ENCODE assay signal across 8 cellular contexts in the genomic region with DNA sequence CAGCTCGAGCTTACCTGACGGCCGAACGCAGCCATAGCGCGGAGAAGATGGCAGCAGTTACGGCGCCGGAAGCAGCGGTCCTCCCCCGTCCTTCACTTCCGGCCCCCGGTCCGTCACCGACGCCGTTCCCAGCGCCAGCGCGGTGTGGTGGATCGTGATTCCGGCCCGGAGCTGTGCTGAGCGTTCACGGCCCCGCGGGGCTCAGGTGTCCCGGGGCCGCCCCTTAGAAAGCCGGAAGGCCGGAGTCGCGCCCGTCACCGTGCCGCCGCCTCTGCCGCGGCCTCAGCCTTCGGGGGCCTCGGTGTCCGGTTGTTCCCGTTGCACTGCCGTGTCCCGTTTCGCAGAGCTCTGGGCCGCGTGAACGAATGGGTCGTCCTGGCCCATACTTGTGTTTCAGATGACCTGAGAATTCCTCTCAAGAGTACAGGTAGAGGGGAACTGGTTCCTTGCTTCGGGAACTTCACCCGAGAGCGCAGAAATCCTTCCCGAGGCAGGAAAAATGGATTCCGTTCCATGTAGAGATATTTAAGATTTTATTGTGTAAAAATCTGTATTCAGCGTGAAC. TPM values are rescaled to one million over a fixed set of nuclear protein-coding genes. Genes with fewer than 3 reads are reported as not detected.
DNase-seq lines count a peak whose midpoint lies in the region; ATAC-seq, FAIRE-seq and TF ChIP-seq lines count a peak whose summit lies in the region.

A gene with protein sequence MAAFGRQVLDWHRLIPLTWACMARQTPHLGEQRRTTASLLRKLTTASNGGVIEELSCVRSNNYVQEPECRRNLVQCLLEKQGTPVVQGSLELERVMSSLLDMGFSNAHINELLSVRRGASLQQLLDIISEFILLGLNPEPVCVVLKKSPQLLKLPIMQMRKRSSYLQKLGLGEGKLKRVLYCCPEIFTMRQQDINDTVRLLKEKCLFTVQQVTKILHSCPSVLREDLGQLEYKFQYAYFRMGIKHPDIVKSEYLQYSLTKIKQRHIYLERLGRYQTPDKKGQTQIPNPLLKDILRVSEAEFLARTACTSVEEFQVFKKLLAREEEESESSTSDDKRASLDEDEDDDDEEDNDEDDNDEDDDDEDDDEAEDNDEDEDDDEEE (minus strand): TSS at position 49 of the 565 bp plus-strand sequence. CDS start 14 bp downstream, at position 35.

- H3K4me1 ChIP-seq in BLaER1 (peaks cover 46% of the 10 kb centered on the region), HepG2 (ENCODE audit: insufficient read depth, low read length) (peaks cover 35% of the 10 kb centered on the region)

- FAIRE-seq in GM19239 (lab: Jason Lieb, UNC) (peak; percentile 89), HepG2 (lab: Jason Lieb, UNC) (peak; percentile 63)

- H4K20me1 ChIP-seq in BLaER1 (peaks cover 23% of the 10 kb centered on the region), HepG2 (ENCODE audit: insufficient read depth, low read length) (no peaks in the 10 kb centered on the region)

- ATAC-seq in HG03457 (IDR thresholded peaks at IDR 0.05; ENCODE audit: unreplicated experiment), result peak; percentile 78
- ATAC-seq in HepG2, result peak; percentile 99

- H3K4me3 ChIP-seq in BLaER1, result peak within 1 kb of the TSS; percentile 85
- H3K4me3 ChIP-seq in HepG2 (replicated peaks in 1 of 3; ENCODE audit: insufficient read depth in 1 of 3, low read depth in 2 of 3, low read length in 3 of 3), result peak within 1 kb of the TSS; percentile 75 to 96 (median 96)

- intact Hi-C loops in HepG2 (cut with micrococcal nuclease; ENCODE audit: unreplicated experiment), result loop anchor here (2.0 kb wide), 1 partner anchor 46 kb away; a partner anchor contains a TSS

- H3K36me3 ChIP-seq in BLaER1, result peaks cover 49% of the 10 kb centered on the region
- peaks cover 8 to 23% of the 10 kb centered on the region in 2 experiments for H3K36me3 ChIP-seq in HepG2 (replicated peaks in 1 of 2; ENCODE audit: control insufficient read depth in 1 of 2, insufficient read depth in 2 of 2, low read length in 2 of 2)

- H3K9me3 ChIP-seq in BLaER1 (no peaks in the 10 kb centered on the region), HepG2 (ENCODE audit: low read length) (no peaks in the 10 kb centered on the region)

- H3K27ac ChIP-seq in BLaER1, result peak within 1 kb of the TSS; percentile 91
- peak within 1 kb of the TSS; percentile 90 for H3K27ac ChIP-seq in HepG2 (ENCODE audit: extremely low read length, insufficient read depth, low read length)

- CTCF ChIA-PET in HepG2 (lab: Yijun Ruan, JAX; ENCODE audit: low intra/inter-chr PET ratio, low total read pairs), result no interaction called here

- TF ChIP-seq RAD21 in HepG2 (CRISPR knock-in tag; IDR thresholded peaks at IDR 0.05), result peak; percentile 92

- BruUV-seq in HepG2 (replicated peaks; lab: Mats Ljungman, UMichigan), result TSS peak; percentile 96

- peak within 1 kb of the TSS; percentile 83 for H2AFZ ChIP-seq in HepG2 (ENCODE audit: low read length)

- H3K4me2 ChIP-seq in BLaER1 (peak within 1 kb of the TSS; percentile 97), HepG2 (ENCODE audit: low read depth, low read length) (peak within 1 kb of the TSS; percentile 90)

- in situ Hi-C loops in HepG2 (cut with HindIII; ENCODE audit: extremely low pct_ligation_motif_present, low pct_unique_long_range_greater_than_20kb), result no loop called here

- TF ChIP-seq EP300 in HepG2 (IDR thresholded peaks at IDR 0.05; ENCODE audit: low read depth in 2 of 2, low read length in 2 of 2) (peak; percentile 77 to 81; a peak in 3 of 4 replicates), HepG2 (CRISPR knock-in tag; IDR thresholded peaks at IDR 0.05; ENCODE audit: borderline replicate concordance) (peak; percentile 81)

- DNase-seq in GM19239 (ENCODE audit: insufficient read length, low spot score), result peak; percentile 79
- DNase-seq in NCI-H524 treated with DMSO at 0.1 percent for 48 hours (lab: John Stamatoyannopoulos, UW), result peak; percentile 13
- peak; percentile 88 to 92 for DNase-seq in activated CD4-positive, alpha-beta T cell treated with anti-CD3 and anti-CD28 coated beads, Interleukin-2, amount 50 U/mL, for 48 hours
- peak; percentile 81 for DNase-seq in dermis blood vessel endothelial cell
- DNase-seq in HepG2 (ENCODE audit: low spot score), result peak; percentile 86
- peak; percentile 89 for DNase-seq in stimulated activated CD4-positive, alpha-beta T cell treated with anti-CD3 and anti-CD28 coated beads, Interleukin-4, amount 100 ng/mL, for 1 hour

- no peaks in the 10 kb centered on the region for H3K27me3 ChIP-seq in BLaER1
- no peaks in the 10 kb centered on the region; a peak in 1 of 5 replicates for H3K27me3 ChIP-seq in HepG2 (ENCODE audit: control insufficient read depth in 1 of 2, insufficient read depth in 2 of 2, low read length in 2 of 2)

- TF ChIP-seq CTCF in HepG2 (CRISPR knock-in tag; IDR thresholded peaks at IDR 0.05), result peak; percentile 55

- H3K9ac ChIP-seq in BLaER1 (peak within 1 kb of the TSS; percentile 89), HepG2 (ENCODE audit: insufficient read depth, low read depth, low read length) (peak within 1 kb of the TSS; percentile 96)

- H3K79me2 ChIP-seq in HepG2 (ENCODE audit: insufficient read depth, low read length), result peaks cover 48% of the 10 kb centered on the region

- peak; percentile 91 to 96 for TF ChIP-seq POLR2A in HepG2 (IDR thresholded peaks at IDR 0.05; ENCODE audit: insufficient read depth in 1 of 2, low read depth in 2 of 2, low read length in 2 of 2)

- POLR2A ChIA-PET in HepG2 (lab: Yijun Ruan, JAX), result interaction anchor here (1.0 to 4.5 kb wide), 10 partner anchors 9 to 245 kb away, joined by 3 to 37 read pairs (median 5); a partner anchor contains a TSS

- WGBS in HepG2 (ENCODE audit: low lambda C conversion rate), result 2% methylated on average over 35 of the region's 56 CpGs

TF ChIP-seq in HepG2, 621 proteins besides CTCF, POLR2A, EP300 and RAD21 (continues in another document):
- TF ChIP-seq, protein P1, sequence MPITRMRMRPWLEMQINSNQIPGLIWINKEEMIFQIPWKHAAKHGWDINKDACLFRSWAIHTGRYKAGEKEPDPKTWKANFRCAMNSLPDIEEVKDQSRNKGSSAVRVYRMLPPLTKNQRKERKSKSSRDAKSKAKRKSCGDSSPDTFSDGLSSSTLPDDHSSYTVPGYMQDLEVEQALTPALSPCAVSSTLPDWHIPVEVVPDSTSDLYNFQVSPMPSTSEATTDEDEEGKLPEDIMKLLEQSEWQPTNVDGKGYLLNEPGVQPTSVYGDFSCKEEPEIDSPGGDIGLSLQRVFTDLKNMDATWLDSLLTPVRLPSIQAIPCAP (CRISPR knock-in tag; IDR thresholded peaks at IDR 0.05; ENCODE audit: low read depth), result 0 out of 2 replicates have a peak, but pooled peaks have one; percentile 72
- TF ChIP-seq ZNF792 (CRISPR knock-in tag; IDR thresholded peaks at IDR 0.05), result peak; percentile 98
- no peak for TF ChIP-seq PCBP2 (optimal IDR thresholded peaks at IDR 0.05; ENCODE audit: low read depth, low read length, poor library complexity, severe bottlenecking)
- peak; percentile 56; the same call in 1 of the 2 replicates for TF ChIP-seq FOSL1 (CRISPR knock-in tag; IDR thresholded peaks at IDR 0.05; ENCODE audit: borderline replicate concordance)
- peak; percentile 69; the same call in 1 of the 2 replicates for TF ChIP-seq ZNF24 (IDR thresholded peaks at IDR 0.05)
- no peak for TF ChIP-seq AGO2 (optimal IDR thresholded peaks at IDR 0.05; ENCODE audit: low read depth, low read length)
- TF ChIP-seq, protein P2, sequence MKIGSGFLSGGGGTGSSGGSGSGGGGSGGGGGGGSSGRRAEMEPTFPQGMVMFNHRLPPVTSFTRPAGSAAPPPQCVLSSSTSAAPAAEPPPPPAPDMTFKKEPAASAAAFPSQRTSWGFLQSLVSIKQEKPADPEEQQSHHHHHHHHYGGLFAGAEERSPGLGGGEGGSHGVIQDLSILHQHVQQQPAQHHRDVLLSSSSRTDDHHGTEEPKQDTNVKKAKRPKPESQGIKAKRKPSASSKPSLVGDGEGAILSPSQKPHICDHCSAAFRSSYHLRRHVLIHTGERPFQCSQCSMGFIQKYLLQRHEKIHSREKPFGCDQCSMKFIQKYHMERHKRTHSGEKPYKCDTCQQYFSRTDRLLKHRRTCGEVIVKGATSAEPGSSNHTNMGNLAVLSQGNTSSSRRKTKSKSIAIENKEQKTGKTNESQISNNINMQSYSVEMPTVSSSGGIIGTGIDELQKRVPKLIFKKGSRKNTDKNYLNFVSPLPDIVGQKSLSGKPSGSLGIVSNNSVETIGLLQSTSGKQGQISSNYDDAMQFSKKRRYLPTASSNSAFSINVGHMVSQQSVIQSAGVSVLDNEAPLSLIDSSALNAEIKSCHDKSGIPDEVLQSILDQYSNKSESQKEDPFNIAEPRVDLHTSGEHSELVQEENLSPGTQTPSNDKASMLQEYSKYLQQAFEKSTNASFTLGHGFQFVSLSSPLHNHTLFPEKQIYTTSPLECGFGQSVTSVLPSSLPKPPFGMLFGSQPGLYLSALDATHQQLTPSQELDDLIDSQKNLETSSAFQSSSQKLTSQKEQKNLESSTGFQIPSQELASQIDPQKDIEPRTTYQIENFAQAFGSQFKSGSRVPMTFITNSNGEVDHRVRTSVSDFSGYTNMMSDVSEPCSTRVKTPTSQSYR (CRISPR knock-in tag; IDR thresholded peaks at IDR 0.05; ENCODE audit: borderline replicate concordance), result peak; percentile 83; the same call in 1 of the 2 replicates

RNA-seq across cellular contexts. Expression of the gene that starts here (rescaled TPM):
- total RNA-seq in dermis blood vessel endothelial cell (37.6 and 43.2 TPM in 2 replicates), HepG2 (2016; rRNA removed; fragmentation: Illumina TruSeq; extraction: Trizol) (59.8 and 61.5 TPM in 2 replicates)
- 20.2 and 20.4 TPM in 2 replicates for total RNA-seq in HepG2 (2016; cell fraction: cytosol; rRNA removed; fragmentation: Illumina TruSeq; extraction: Trizol; ENCODE audit: low read depth)
- 57.2 and 63.4 TPM in 2 replicates for total RNA-seq in HepG2 (2016; cell fraction: insoluble cytoplasmic fraction; rRNA removed; fragmentation: Illumina TruSeq; extraction: Trizol)
- 27.2 and 28.3 TPM in 2 replicates for total RNA-seq in HepG2 (2016; cell fraction: membrane; rRNA removed; fragmentation: Illumina TruSeq; extraction: Trizol)
- total RNA-seq in HepG2 (2016; cell fraction: nucleus; rRNA removed; fragmentation: Illumina TruSeq; extraction: Trizol), result 47.3 and 61.7 TPM in 2 replicates
- polyA plus RNA-seq in HepG2 (2011; rRNA removed), result 37.1 and 50.5 TPM in 2 replicates
- 29.8 and 33.1 TPM in 2 replicates for polyA plus RNA-seq in HepG2 (2011; cell fraction: cytosol; rRNA removed)
- polyA plus RNA-seq in HepG2 (2011; cell fraction: nucleus; rRNA removed), result 71.5 and 77.4 TPM in 2 replicates
- polyA plus RNA-seq in HepG2 (2012), result 27.8 and 38.2 TPM in 2 replicates
- polyA plus RNA-seq in HepG2 (2016; cell fraction: cytosol; fragmentation: Illumina TruSeq; extraction: Trizol; ENCODE audit: low read depth), result 18.2 and 22.9 TPM in 2 replicates
- polyA plus RNA-seq in HepG2 (2016; cell fraction: insoluble cytoplasmic fraction; fragmentation: Illumina TruSeq; extraction: Trizol; ENCODE audit: low read depth), result 67.1 and 69.1 TPM in 2 replicates
- polyA plus RNA-seq in HepG2 (2016; cell fraction: membrane; fragmentation: Illumina TruSeq; extraction: Trizol; ENCODE audit: low read depth), result 20.0 and 22.3 TPM in 2 replicates
- polyA plus RNA-seq in HepG2 (2016; cell fraction: nucleus; fragmentation: Illumina TruSeq; extraction: Trizol; ENCODE audit: insufficient read depth, low read depth), result 82.3 and 82.6 TPM in 2 replicates
- polyA minus RNA-seq in HepG2 (2011; rRNA and poly(A)+ RNA removed; ENCODE audit: low replicate concordance), result 31.6 and 46.9 TPM in 2 replicates
- 15.7 and 20.7 TPM in 2 replicates for polyA minus RNA-seq in HepG2 (2011; cell fraction: cytosol; rRNA and poly(A)+ RNA removed)
- 76.1 and 79.6 TPM in 2 replicates for polyA minus RNA-seq in HepG2 (2011; cell fraction: nucleus; rRNA and poly(A)+ RNA removed)

Comparison
In these comparisons a context has a peak if more than half of its experiments do, and no peak if none do; other contexts are left out.
1. Peak in every context shown above with its lines: DNase-seq, ATAC-seq, H3K4me3 ChIP-seq and H3K27ac ChIP-seq.
2. DNase-seq: peak in every context shown above with its lines; median percentile 90 in activated CD4-positive, alpha-beta T cell treated with anti-CD3 and anti-CD28 coated beads, Interleukin-2, amount 50 U/mL, for 48 hours; 89 in stimulated activated CD4-positive, alpha-beta T cell treated with anti-CD3 and anti-CD28 coated beads, Interleukin-4, amount 100 ng/mL, for 1 hour; 86 in HepG2; 81 in dermis blood vessel endothelial cell; 79 in GM19239; 13 in NCI-H524 treated with DMSO at 0.1 percent for 48 hours.